In the genomic region with DNA sequence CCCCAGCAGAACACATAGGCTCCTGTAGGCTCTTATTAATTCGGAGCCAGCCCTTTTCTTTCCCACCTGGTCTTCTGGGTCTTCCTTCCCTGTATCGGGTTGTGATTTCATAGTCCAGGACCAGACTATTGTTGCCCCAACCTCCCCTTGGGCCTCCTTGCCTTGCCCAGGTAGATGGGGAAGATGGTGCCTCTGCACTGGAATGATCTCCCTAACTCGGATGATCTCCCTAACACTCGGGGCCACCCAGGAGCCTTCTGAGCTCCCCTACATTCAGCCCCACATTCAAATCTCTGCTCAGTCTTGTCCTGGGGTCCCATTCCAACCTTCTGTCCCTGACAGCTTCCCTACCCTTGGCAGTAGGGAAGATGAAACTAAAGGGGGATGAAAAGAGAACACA, we compare ENCODE assay signal across 13 cellular contexts. TPM values are rescaled to one million over a fixed set of nuclear protein-coding genes. Genes with fewer than 3 reads are reported as not detected.
DNase-seq lines count a peak whose midpoint lies in the region; ATAC-seq and TF ChIP-seq lines count a peak whose summit lies in the region.
"Had no signal": no experiment of that assay in that cellular context is flagged by ENCODE, and none has a peak within 500 bp of the region (broad histone marks: within the 10 kb centered on the region; RNA-seq: fewer than 3 reads in every experiment).

No MANE protein-coding gene starts in this region.

- no peak for ATAC-seq in memory B cell (ENCODE audit: low read depth)
- ATAC-seq: left lung had no signal

- H3K4me3 Mint-ChIP-seq in activated naive CD4-positive, alpha-beta T cell treated with anti-CD3 and anti-CD28 coated beads, Interleukin-2, amount 10 ng/mL, durations not matched to agents 7 days and 5 days = no peak overlapping the region
- H3K4me3 Mint-ChIP-seq in activated T-helper 2 cell treated with anti-CD3 and anti-CD28 coated beads, Interferon-gamma antibody, Interleukin-2, Interleukin-4, amounts not matched to agents 10 μg/mL and 5 μg/mL and 100 μg/mL, durations not matched to agents 14 hours and 24 hours and 36 hours (ENCODE audit: low read depth) = no peak overlapping the region
- H3K4me3 Mint-ChIP-seq in memory B cell (no peak overlapping the region), type B pancreatic cell (no peak overlapping the region)

- H3K36me3 Mint-ChIP-seq in activated naive CD4-positive, alpha-beta T cell treated with anti-CD3 and anti-CD28 coated beads, Interleukin-2, amount 10 ng/mL, durations not matched to agents 7 days and 5 days = peaks cover 23% of the 10 kb centered on the region
- H3K36me3 Mint-ChIP-seq in activated T-helper 2 cell treated with anti-CD3 and anti-CD28 coated beads, Interferon-gamma antibody, Interleukin-2, Interleukin-4, amounts not matched to agents 10 μg/mL and 5 μg/mL and 100 μg/mL, durations not matched to agents 14 hours and 24 hours and 36 hours (ENCODE audit: low read depth) = peaks cover 18% of the 10 kb centered on the region
- H3K36me3 Mint-ChIP-seq in memory B cell (peaks cover 9% of the 10 kb centered on the region), type B pancreatic cell (no peaks in the 10 kb centered on the region)

- no peaks in the 10 kb centered on the region for H3K9me3 Mint-ChIP-seq in activated naive CD4-positive, alpha-beta T cell treated with anti-CD3 and anti-CD28 coated beads, Interleukin-2, amount 10 ng/mL, durations not matched to agents 7 days and 5 days
- no peaks in the 10 kb centered on the region for H3K9me3 Mint-ChIP-seq in activated T-helper 2 cell treated with anti-CD3 and anti-CD28 coated beads, Interferon-gamma antibody, Interleukin-2, Interleukin-4, amounts not matched to agents 10 μg/mL and 5 μg/mL and 100 μg/mL, durations not matched to agents 14 hours and 24 hours and 36 hours
- H3K9me3 Mint-ChIP-seq in memory B cell (no peaks in the 10 kb centered on the region), type B pancreatic cell (no peaks in the 10 kb centered on the region)

- no peak for TF ChIP-seq CTCF in type B pancreatic cell (conservative IDR thresholded peaks at IDR 0.05)

- CTCF ChIA-PET in activated naive CD4-positive, alpha-beta T cell treated with anti-CD3 and anti-CD28 coated beads, Interleukin-2, amount 10 ng/mL, durations not matched to agents 7 days and 5 days (lab: Charles Lee) = interaction anchor here (4.6 to 8.3 kb wide), 2 partner anchors 28 to 68 kb away, joined by 26 to 87 read pairs; no protein-coding TSS in a partner anchor

- intact Hi-C loops in activated T-helper 2 cell treated with anti-CD3 and anti-CD28 coated beads, Interferon-gamma antibody, Interleukin-2, Interleukin-4, amounts not matched to agents 10 μg/mL and 5 μg/mL and 100 μg/mL, durations not matched to agents 14 hours and 24 hours and 36 hours (cut with micrococcal nuclease) = loop anchor here (5.0 to 10.0 kb wide), 6 partner anchors 36 to 1499 kb away; a partner anchor contains a TSS

- DNase-seq in activated naive CD4-positive, alpha-beta T cell treated with anti-CD3 and anti-CD28 coated beads, Interleukin-2, amount 10 ng/mL, durations not matched to agents 7 days and 5 days = peak; percentile 19
- no peak for DNase-seq in activated naive CD4-positive, alpha-beta T cell (lab: John Stamatoyannopoulos, UW)
- DNase-seq in activated T-helper 2 cell treated with anti-CD3 and anti-CD28 coated beads, Interferon-gamma antibody, Interleukin-2, Interleukin-4, amounts not matched to agents 10 μg/mL and 5 μg/mL and 100 μg/mL, durations not matched to agents 14 hours and 24 hours and 36 hours (ENCODE audit: low spot score) = peak; percentile 8
- no peak for DNase-seq in memory B cell (ENCODE audit: low spot score in 2 of 2)
- DNase-seq in type B pancreatic cell (ENCODE audit: extremely low spot score, unreplicated experiment) = peak; percentile 13
- DNase-seq in T1000 (lab: John Stamatoyannopoulos, UW) = no peak
- DNase-seq in NCI-H345 treated with DMSO at 0.1 percent for 48 hours (lab: John Stamatoyannopoulos, UW; ENCODE audit: unreplicated experiment) = no peak
- DNase-seq in NCI-H774 (lab: John Stamatoyannopoulos, UW) = no peak
- DNase-seq: GM23248, left lung, NCI-H2107 had no signal

- no peaks in the 10 kb centered on the region for H3K27me3 Mint-ChIP-seq in activated naive CD4-positive, alpha-beta T cell treated with anti-CD3 and anti-CD28 coated beads, Interleukin-2, amount 10 ng/mL, durations not matched to agents 7 days and 5 days
- no peaks in the 10 kb centered on the region for H3K27me3 Mint-ChIP-seq in activated T-helper 2 cell treated with anti-CD3 and anti-CD28 coated beads, Interferon-gamma antibody, Interleukin-2, Interleukin-4, amounts not matched to agents 10 μg/mL and 5 μg/mL and 100 μg/mL, durations not matched to agents 14 hours and 24 hours and 36 hours (ENCODE audit: low read depth)
- no peaks in the 10 kb centered on the region for H3K27me3 Mint-ChIP-seq in memory B cell
- peaks cover 15% of the 10 kb centered on the region for H3K27me3 Mint-ChIP-seq in type B pancreatic cell

- H3K4me1 Mint-ChIP-seq in activated naive CD4-positive, alpha-beta T cell treated with anti-CD3 and anti-CD28 coated beads, Interleukin-2, amount 10 ng/mL, durations not matched to agents 7 days and 5 days = peaks cover 56% of the 10 kb centered on the region
- H3K4me1 Mint-ChIP-seq in activated T-helper 2 cell treated with anti-CD3 and anti-CD28 coated beads, Interferon-gamma antibody, Interleukin-2, Interleukin-4, amounts not matched to agents 10 μg/mL and 5 μg/mL and 100 μg/mL, durations not matched to agents 14 hours and 24 hours and 36 hours (ENCODE audit: low read depth) = peaks cover 59% of the 10 kb centered on the region
- peaks cover 46% of the 10 kb centered on the region for H3K4me1 Mint-ChIP-seq in memory B cell
- peaks cover 5% of the 10 kb centered on the region for H3K4me1 Mint-ChIP-seq in type B pancreatic cell (ENCODE audit: unreplicated experiment)

- peak overlapping the region; percentile 99 for H3K27ac Mint-ChIP-seq in activated naive CD4-positive, alpha-beta T cell treated with anti-CD3 and anti-CD28 coated beads, Interleukin-2, amount 10 ng/mL, durations not matched to agents 7 days and 5 days
- H3K27ac Mint-ChIP-seq in activated T-helper 2 cell treated with anti-CD3 and anti-CD28 coated beads, Interferon-gamma antibody, Interleukin-2, Interleukin-4, amounts not matched to agents 10 μg/mL and 5 μg/mL and 100 μg/mL, durations not matched to agents 14 hours and 24 hours and 36 hours = peak overlapping the region; percentile 91
- H3K27ac Mint-ChIP-seq in memory B cell (peak overlapping the region; percentile 96), type B pancreatic cell (no peak overlapping the region)

RNA-seq across cellular contexts. Expression of a gene that starts 2.7 kb away (rescaled TPM):
- total RNA-seq in activated T-helper 2 cell treated with anti-CD3 and anti-CD28 coated beads, Interferon-gamma antibody, Interleukin-2, Interleukin-4, amounts not matched to agents 10 μg/mL and 5 μg/mL and 100 μg/mL, durations not matched to agents 14 hours and 24 hours and 36 hours = 155 TPM in 2 replicates
- 50.1 and 77.4 TPM in 2 replicates for total RNA-seq in type B pancreatic cell (ENCODE audit: low replicate concordance)

RNA-seq across cellular contexts. Expression of a gene that starts 50.1 kb away (rescaled TPM):
- total RNA-seq in activated T-helper 2 cell treated with anti-CD3 and anti-CD28 coated beads, Interferon-gamma antibody, Interleukin-2, Interleukin-4, amounts not matched to agents 10 μg/mL and 5 μg/mL and 100 μg/mL, durations not matched to agents 14 hours and 24 hours and 36 hours = 100.0 and 113 TPM in 2 replicates
- not detected in 2 replicates for total RNA-seq in type B pancreatic cell (ENCODE audit: low replicate concordance)
- total RNA-seq: GM23248, left lung, LHCN-M2, omental fat pad had no signal

Comparison
In these comparisons a context has a peak if more than half of its experiments do, and no peak if none do; other contexts are left out.
1. DNase-seq: peak in activated naive CD4-positive, alpha-beta T cell treated with anti-CD3 and anti-CD28 coated beads, Interleukin-2, amount 10 ng/mL, durations not matched to agents 7 days and 5 days (single experiment), activated T-helper 2 cell treated with anti-CD3 and anti-CD28 coated beads, Interferon-gamma antibody, Interleukin-2, Interleukin-4, amounts not matched to agents 10 μg/mL and 5 μg/mL and 100 μg/mL, durations not matched to agents 14 hours and 24 hours and 36 hours (single experiment) and type B pancreatic cell (single experiment); none in activated naive CD4-positive, alpha-beta T cell (0 of 4), memory B cell (0 of 2), T1000 (single experiment), NCI-H345 treated with DMSO at 0.1 percent for 48 hours (single experiment) and NCI-H774 (single experiment).
2. RNA of a gene that starts 50.1 kb away (total RNA-seq): 100.0 to 113 TPM in activated T-helper 2 cell treated with anti-CD3 and anti-CD28 coated beads, Interferon-gamma antibody, Interleukin-2, Interleukin-4, amounts not matched to agents 10 μg/mL and 5 μg/mL and 100 μg/mL, durations not matched to agents 14 hours and 24 hours and 36 hours; not detected in type B pancreatic cell; every median in the first group is over 100 times any median in the second.